In genomic region chr1:242086093-242086492, GRCh38 we compare ENCODE assay signal across 28 cellular contexts.
"Had no signal": no experiment of that assay in that cellular context is flagged by ENCODE, and none has a peak within 500 bp of the region (broad histone marks: within the 10 kb centered on the region; RNA-seq: fewer than 3 reads in every experiment).

No MANE protein-coding gene starts in this region.

- H3K27ac Mint-ChIP-seq: activated B cell treated with CpG ODN at 0.5 μM for 24 hours; activated CD8-positive, alpha-beta memory T cell treated with anti-CD3 and anti-CD28 coated beads, Interleukin-2, amount 10 ng/mL, durations not matched to agents 7 days and 5 days; activated CD8-positive, alpha-beta T cell treated with anti-CD3 and anti-CD28 coated beads, Interleukin-2, amount 10 ng/mL, durations not matched to agents 7 days and 5 days; activated naive CD4-positive, alpha-beta T cell treated with anti-CD3 and anti-CD28 coated beads, Interleukin-2, amount 50 U/mL, for 72 hours; activated T-cell treated with anti-CD3 and anti-CD28 coated beads, Interleukin-2, amount 50 U/mL, for 72 hours; dendritic cell treated with granulocyte-macrophage colony-stimulating factor and Interleukin-4, amounts not matched to agents 40 ng/mL and 50 ng/mL, for 4 days; endodermal cell; naive thymus-derived CD8-positive, alpha-beta T cell; stimulated activated naive B cell treated with anti-CD40 and anti-IgM and Interleukin-4, amounts not matched to agents 10 μg/mL and 1 μg/mL and 100 μg/mL, for 72 hours had no signal

- DNase-seq: activated B cell treated with CpG ODN at 0.5 μM for 24 hours; activated CD8-positive, alpha-beta memory T cell treated with anti-CD3 and anti-CD28 coated beads, Interleukin-2, amount 10 ng/mL, durations not matched to agents 7 days and 5 days; activated CD8-positive, alpha-beta T cell treated with anti-CD3 and anti-CD28 coated beads, Interleukin-2, amount 10 ng/mL, durations not matched to agents 7 days and 5 days; activated naive CD4-positive, alpha-beta T cell; activated T-cell treated with anti-CD3 and anti-CD28 coated beads for 4 hours; activated T-cell treated with anti-CD3 and anti-CD28 coated beads, Interleukin-2, amount 50 U/mL, for 72 hours; anterior cingulate cortex; endodermal cell; foreskin fibroblast; heart left ventricle; hypothalamus; kidney; left colon; mammary epithelial cell; naive thymus-derived CD8-positive, alpha-beta T cell; posterior cingulate gyrus; right cardiac atrium; stimulated activated CD4-positive, alpha-beta T cell treated with anti-CD3 and anti-CD28 coated beads, Interleukin-15, amount 100 ng/mL, for 24 hours; stimulated activated CD4-positive, alpha-beta T cell treated with anti-CD3 and anti-CD28 coated beads, Interleukin-2, amount 100 ng/mL, for 24 hours; stimulated activated naive B cell treated with anti-CD40 and anti-IgM and Interleukin-4, amounts not matched to agents 10 μg/mL and 1 μg/mL and 100 μg/mL, for 72 hours; stomach; T-helper 2 cell; tibial artery had no signal

- H3K36me3 ChIP-seq: heart left ventricle, stomach, tibial artery had no signal

- H3K27me3 Mint-ChIP-seq: dendritic cell treated with granulocyte-macrophage colony-stimulating factor and Interleukin-4, amounts not matched to agents 40 ng/mL and 50 ng/mL, for 4 days had no signal

- H3K9me3 Mint-ChIP-seq: activated B cell treated with CpG ODN at 0.5 μM for 24 hours; activated naive CD4-positive, alpha-beta T cell treated with anti-CD3 and anti-CD28 coated beads, Interleukin-2, amount 50 U/mL, for 72 hours; activated T-cell treated with anti-CD3 and anti-CD28 coated beads, Interleukin-2, amount 50 U/mL, for 72 hours; central memory CD8-positive, alpha-beta T cell; dendritic cell treated with granulocyte-macrophage colony-stimulating factor and Interleukin-4, amounts not matched to agents 40 ng/mL and 50 ng/mL, for 4 days; endodermal cell; stimulated activated naive B cell treated with anti-CD40 and anti-IgM and Interleukin-4, amounts not matched to agents 10 μg/mL and 1 μg/mL and 100 μg/mL, for 72 hours had no signal

- H3K4me3 ChIP-seq: heart left ventricle, stomach, tibial artery had no signal

- H3K36me3 Mint-ChIP-seq: activated CD8-positive, alpha-beta memory T cell treated with anti-CD3 and anti-CD28 coated beads, Interleukin-2, amount 10 ng/mL, durations not matched to agents 7 days and 5 days; activated naive CD4-positive, alpha-beta T cell treated with anti-CD3 and anti-CD28 coated beads, Interleukin-2, amount 50 U/mL, for 72 hours; naive thymus-derived CD8-positive, alpha-beta T cell; stimulated activated naive B cell treated with anti-CD40 and anti-IgM and Interleukin-4, amounts not matched to agents 10 μg/mL and 1 μg/mL and 100 μg/mL, for 72 hours had no signal

- H3K9me3 ChIP-seq: heart left ventricle, stomach, tibial artery had no signal

- H3K27me3 ChIP-seq: heart left ventricle, stomach, tibial artery had no signal

- ATAC-seq: activated CD8-positive, alpha-beta memory T cell treated with anti-CD3 and anti-CD28 coated beads, Interleukin-2, amount 10 ng/mL, durations not matched to agents 7 days and 5 days; activated CD8-positive, alpha-beta T cell treated with anti-CD3 and anti-CD28 coated beads, Interleukin-2, amount 10 ng/mL, durations not matched to agents 7 days and 5 days; activated naive CD4-positive, alpha-beta T cell treated with anti-CD3 and anti-CD28 coated beads, Interleukin-2, amount 50 U/mL, for 72 hours; activated T-cell treated with anti-CD3 and anti-CD28 coated beads, Interleukin-2, amount 50 U/mL, for 72 hours; esophagus mucosa; heart left ventricle; left colon; naive thymus-derived CD8-positive, alpha-beta T cell; right cardiac atrium; stimulated activated naive B cell treated with anti-CD40 and anti-IgM and Interleukin-4, amounts not matched to agents 10 μg/mL and 1 μg/mL and 100 μg/mL, for 72 hours had no signal

- H3K4me1 ChIP-seq: heart left ventricle, stomach, tibial artery had no signal

- FAIRE-seq: bronchial epithelial cell, kidney had no signal

- H3K4me1 Mint-ChIP-seq: activated B cell treated with CpG ODN at 0.5 μM for 24 hours; activated CD8-positive, alpha-beta memory T cell treated with anti-CD3 and anti-CD28 coated beads, Interleukin-2, amount 10 ng/mL, durations not matched to agents 7 days and 5 days; central memory CD8-positive, alpha-beta T cell; naive thymus-derived CD8-positive, alpha-beta T cell; stimulated activated naive B cell treated with anti-CD40 and anti-IgM and Interleukin-4, amounts not matched to agents 10 μg/mL and 1 μg/mL and 100 μg/mL, for 72 hours had no signal

- H3K4me3 Mint-ChIP-seq: activated B cell treated with CpG ODN at 0.5 μM for 24 hours; activated CD8-positive, alpha-beta memory T cell treated with anti-CD3 and anti-CD28 coated beads, Interleukin-2, amount 10 ng/mL, durations not matched to agents 7 days and 5 days; activated CD8-positive, alpha-beta T cell treated with anti-CD3 and anti-CD28 coated beads, Interleukin-2, amount 10 ng/mL, durations not matched to agents 7 days and 5 days; activated T-cell treated with anti-CD3 and anti-CD28 coated beads, Interleukin-2, amount 50 U/mL, for 72 hours; central memory CD8-positive, alpha-beta T cell; dendritic cell treated with granulocyte-macrophage colony-stimulating factor and Interleukin-4, amounts not matched to agents 40 ng/mL and 50 ng/mL, for 4 days; endodermal cell; naive thymus-derived CD8-positive, alpha-beta T cell; stimulated activated naive B cell treated with anti-CD40 and anti-IgM and Interleukin-4, amounts not matched to agents 10 μg/mL and 1 μg/mL and 100 μg/mL, for 72 hours had no signal

- H3K27ac ChIP-seq: heart left ventricle, stomach, tibial artery had no signal
